In genomic region chr19:37467608-37468090, GRCh38 we compare ENCODE assay signal across 8 cellular contexts. TPM values are rescaled to one million over a fixed set of nuclear protein-coding genes. Genes with fewer than 3 reads are reported as not detected.
DNase-seq lines count a peak whose midpoint lies in the region; ATAC-seq and TF ChIP-seq lines count a peak whose summit lies in the region.

No MANE protein-coding gene starts in this region.

- H3K9ac ChIP-seq in GM23248, result peak overlapping the region; percentile 82
- H3K9ac ChIP-seq in rectal smooth muscle tissue (ENCODE audit: low read length), result no peak overlapping the region

- H3K4me2 ChIP-seq in GM23248 (ENCODE audit: unreplicated experiment), result peak overlapping the region; percentile 84

- no peak for TF ChIP-seq CTCF in fibroblast of the aortic adventitia (IDR thresholded peaks at IDR 0.05; ENCODE audit: insufficient read depth, low read length)

- H3K9me3 ChIP-seq in GM23248 (ENCODE audit: low read depth), result no peaks in the 10 kb centered on the region

- H3K4me1 ChIP-seq in GM23248 (ENCODE audit: insufficient read depth), result no peaks in the 10 kb centered on the region
- no peaks in the 10 kb centered on the region for H3K4me1 ChIP-seq in rectal smooth muscle tissue (ENCODE audit: control insufficient read depth, insufficient read depth, low read length)

- H3K4me3 ChIP-seq in GM23248 (peak overlapping the region; percentile 91), fibroblast of the aortic adventitia (ENCODE audit: low read depth, low read length) (peak overlapping the region; percentile 88), rectal smooth muscle tissue (ENCODE audit: low read length) (peak overlapping the region; percentile 96)

- no peaks in the 10 kb centered on the region for H3K9me2 ChIP-seq in GM23248 (ENCODE audit: insufficient read depth)

- H3K27me3 ChIP-seq in GM23248 (replicated peaks; ENCODE audit: insufficient read depth), result no peaks in the 10 kb centered on the region
- no peaks in the 10 kb centered on the region for H3K27me3 ChIP-seq in rectal smooth muscle tissue (ENCODE audit: control insufficient read depth, insufficient read depth, low read length)

- H3K36me3 Mint-ChIP-seq in T-cell, result peaks cover 20% of the 10 kb centered on the region

- H3K4me1 Mint-ChIP-seq in T-cell, result peaks cover 40 to 46% (median 43%) of the 10 kb centered on the region in 3 donors

- H3K27me3 Mint-ChIP-seq in T-cell, result no peaks in the 10 kb centered on the region

- H3K27ac Mint-ChIP-seq in T-cell, result peak overlapping the region; percentile 89 to 93

- POLR2A ChIA-PET in T-cell (lab: Charles Lee), result interaction anchor here (0.5 to 1.5 kb wide), 4 partner anchors 97 to 703 kb away, joined by 3 to 7 read pairs (median 4); partner anchors contain the start of genes ZNF527 (in 1 of the 2), ZNF540 (in 1 of the 2) and ZNF571 (in 1 of the 2)

- ATAC-seq in T-cell (replicated peaks in 1 of 4), result no peak
- ATAC-seq in GM18520 (IDR thresholded peaks at IDR 0.05; ENCODE audit: unreplicated experiment), result no peak
- no peak for ATAC-seq in GM18861 (IDR thresholded peaks at IDR 0.05; ENCODE audit: unreplicated experiment)

- in situ Hi-C loops in GM23248 (cut with MboI), result no loop called here

- 18 to 20% methylated on average over 18 of the region's 18 CpGs for WGBS in GM23248 (ENCODE audit: low coverage in 1 of 2, low lambda C conversion rate in 2 of 2, missing lambda C conversion rate in 2 of 2), 2 experiments

- H2AFZ ChIP-seq in GM23248, result peak overlapping the region; percentile 97

- H3K9me3 Mint-ChIP-seq in T-cell, result peaks cover 9 to 16% (median 14%) of the 10 kb centered on the region in 3 donors

- CTCF ChIA-PET in T-cell (lab: Charles Lee), result interaction anchor here in 1 of 2 donors (0.6 to 1.4 kb wide), 4 partner anchors 39 to 157 kb away, joined by 3 to 4 read pairs (median 3); partner anchors contain the start of genes ZNF527, ZNF540, ZNF571 and ZNF793

- DNase-seq in GM23248 (no peak), T-cell (no peak), fibroblast of the aortic adventitia (ENCODE audit: low read depth) (peak; percentile 7), germinal center (ENCODE audit: low spot score) (no peak), mesenteric fat pad (ENCODE audit: low spot score) (no peak)

- H4K20me1 ChIP-seq in GM23248 (ENCODE audit: insufficient read depth), result no peaks in the 10 kb centered on the region

- peaks cover 51% of the 10 kb centered on the region for H3K79me2 ChIP-seq in GM23248 (ENCODE audit: insufficient read depth)

- no peaks in the 10 kb centered on the region for H3F3A ChIP-seq in GM23248 (ENCODE audit: insufficient read depth)

- H3K4me3 Mint-ChIP-seq in T-cell, result peak overlapping the region in 2 of 3 donors; percentile 96 to 98

- H3K36me3 ChIP-seq in GM23248 (ENCODE audit: low read depth) (peaks cover 14% of the 10 kb centered on the region), rectal smooth muscle tissue (ENCODE audit: control insufficient read depth, insufficient read depth, low read length) (peaks cover 3% of the 10 kb centered on the region)

- peak overlapping the region; percentile 90 for H3K27ac ChIP-seq in GM23248
- peak overlapping the region; percentile 86 for H3K27ac ChIP-seq in rectal smooth muscle tissue (ENCODE audit: low read depth, low read length)

RNA-seq across cellular contexts. Expression of gene ZNF569, which starts 0.4 kb away (rescaled TPM):
- 4.9 and 7.2 TPM in 2 replicates for total RNA-seq in GM23248 (2014; rRNA removed; shearing (Covaris generic))
- polyA plus RNA-seq in GM23248 (2016; fragmentation: Nextera tagmentation; extraction: Ambion mirVana), result 4.4 and 4.7 TPM in 2 replicates
- total RNA-seq in T-cell (10 to 100 TPM in 2 of 5 donors, 1 to 10 TPM in 3; 5.6 to 10.8 (median 9.4) TPM), fibroblast of the aortic adventitia (ENCODE audit: low replicate concordance) (7.3 and 8.4 TPM in 2 replicates), mesenteric fat pad (5.7 TPM)

RNA-seq across cellular contexts. Expression of gene ZNF570, which starts 1.5 kb away (rescaled TPM):
- 5.3 and 6.7 TPM in 2 replicates for total RNA-seq in GM23248 (2014; rRNA removed; shearing (Covaris generic))
- 2.2 and 2.5 TPM in 2 replicates for polyA plus RNA-seq in GM23248 (2016; fragmentation: Nextera tagmentation; extraction: Ambion mirVana)
- 10 to 100 TPM in 4 of 5 donors, 1 to 10 TPM in 1; 8.6 to 14.6 (median 12.5) TPM for total RNA-seq in T-cell
- total RNA-seq in fibroblast of the aortic adventitia (ENCODE audit: low replicate concordance), result 8.4 and 24.9 TPM in 2 replicates
- 5.2 TPM for total RNA-seq in mesenteric fat pad

RNA-seq across cellular contexts. Expression of gene ZNF793, which starts 39.1 kb away (rescaled TPM):
- total RNA-seq in GM23248 (2014; rRNA removed; shearing (Covaris generic)), result 1.8 and 2.9 TPM in 2 replicates
- polyA plus RNA-seq in GM23248 (2016; fragmentation: Nextera tagmentation; extraction: Ambion mirVana), result 2.2 and 2.4 TPM in 2 replicates
- total RNA-seq in T-cell (10 to 100 TPM in 2 of 5 donors, 1 to 10 TPM in 3; 3.1 to 11.1 (median 8.6) TPM), fibroblast of the aortic adventitia (ENCODE audit: low replicate concordance) (0.27 and 2.9 TPM in 2 replicates), mesenteric fat pad (2.3 TPM)
